ENCODE assay signal across 1 cellular context in the genomic region with DNA sequence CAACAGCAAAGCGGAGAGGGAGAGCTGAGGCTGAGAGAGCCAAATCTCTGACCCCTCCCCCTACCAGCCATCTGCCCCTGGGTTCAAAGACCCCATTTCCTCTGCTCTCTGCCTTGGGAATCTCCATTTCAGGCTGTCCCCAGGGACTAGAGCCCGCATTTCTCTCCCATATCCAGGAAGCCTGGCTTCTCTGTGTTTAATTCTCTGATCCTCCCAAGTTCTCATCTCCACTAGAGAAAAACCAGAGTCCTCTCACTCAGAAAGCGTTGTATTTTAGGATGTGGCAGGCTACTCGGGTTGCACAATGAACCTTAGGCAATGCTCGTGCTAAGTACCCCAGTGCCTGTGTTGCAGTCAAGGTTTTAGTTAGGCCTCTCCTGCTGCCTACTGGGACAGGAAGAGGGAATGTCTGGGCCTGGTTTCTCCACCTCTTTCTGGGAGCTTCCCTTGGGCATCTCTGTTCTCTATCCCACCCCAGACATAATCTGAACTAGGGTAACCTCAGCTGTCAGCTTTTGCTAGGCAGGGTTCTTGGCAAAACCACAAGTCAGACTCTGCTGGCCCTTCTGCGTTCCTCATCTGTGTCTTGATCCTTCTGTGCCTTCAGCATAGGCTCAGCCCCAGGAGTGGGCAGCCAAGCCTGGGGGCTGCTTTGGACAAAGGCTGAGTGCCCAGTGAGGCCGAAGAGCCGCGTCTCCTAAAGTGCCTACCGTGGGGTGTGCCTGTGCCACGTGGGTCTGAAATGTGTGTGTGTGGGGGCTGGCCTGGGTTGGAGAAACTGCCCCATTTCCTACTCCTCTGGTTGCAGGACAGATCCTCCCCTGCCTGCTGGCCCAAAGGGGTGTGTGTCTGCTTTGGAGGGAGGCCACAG.
TF ChIP-seq lines count a peak whose summit lies in the region.

No MANE protein-coding gene starts in this region.

TF ChIP-seq in HepG2, 621 proteins besides CTCF, POLR2A, EP300 and RAD21 (continued from another document):
- 0 out of 2 replicates have a peak, but pooled peaks have one; percentile 41 for TF ChIP-seq ZNF773 (CRISPR knock-in tag; IDR thresholded peaks at IDR 0.05; ENCODE audit: borderline replicate concordance)
- TF ChIP-seq REXO4 (CRISPR knock-in tag; IDR thresholded peaks at IDR 0.05; ENCODE audit: borderline replicate concordance), result peak; percentile 47; the same call in 1 of the 2 replicates
- TF ChIP-seq FOXO1 (CRISPR knock-in tag; IDR thresholded peaks at IDR 0.05), result 0 out of 2 replicates have a peak, but pooled peaks have one; percentile 9
- no peak for TF ChIP-seq TCF7 (IDR thresholded peaks at IDR 0.05; ENCODE audit: low read depth)
- TF ChIP-seq ZNF430 (CRISPR knock-in tag; IDR thresholded peaks at IDR 0.05), result 0 out of 2 replicates have a peak, but pooled peaks have one; percentile 22
- no peak for TF ChIP-seq RBM22 (optimal IDR thresholded peaks at IDR 0.05; ENCODE audit: low read length)
- TF ChIP-seq ZNF781 (CRISPR knock-in tag; IDR thresholded peaks at IDR 0.05; ENCODE audit: borderline replicate concordance, not compliant biosample characterization), result peak; percentile 13
- no peak for TF ChIP-seq ZNF441 (CRISPR knock-in tag; IDR thresholded peaks at IDR 0.05; ENCODE audit: borderline replicate concordance)
- no peak for TF ChIP-seq NONO (IDR thresholded peaks at IDR 0.05)
- TF ChIP-seq NONO (CRISPR knock-in tag; conservative IDR thresholded peaks at IDR 0.05), result 0 out of 2 replicates have a peak, but pooled peaks have one; percentile 39
- no peak for TF ChIP-seq ZNF101 (CRISPR knock-in tag; IDR thresholded peaks at IDR 0.05; ENCODE audit: borderline replicate concordance, low read depth)
- no peak for TF ChIP-seq SAFB2 (CRISPR knock-in tag; IDR thresholded peaks at IDR 0.05; ENCODE audit: borderline replicate concordance, low read depth)
- TF ChIP-seq KLF11 (CRISPR knock-in tag; IDR thresholded peaks at IDR 0.05), result no peak
- TF ChIP-seq CEBPG (CRISPR knock-in tag; IDR thresholded peaks at IDR 0.05), result peak; percentile 81
- no peak for TF ChIP-seq ZNF512 (CRISPR knock-in tag; IDR thresholded peaks at IDR 0.05)
- TF ChIP-seq ZNF580 (CRISPR knock-in tag; IDR thresholded peaks at IDR 0.05; ENCODE audit: borderline replicate concordance, low read depth), result no peak
- no peak for TF ChIP-seq MIER3 (CRISPR knock-in tag; IDR thresholded peaks at IDR 0.05; ENCODE audit: borderline replicate concordance)
- no peak for TF ChIP-seq ZNF34 (CRISPR knock-in tag; IDR thresholded peaks at IDR 0.05; ENCODE audit: borderline replicate concordance)
- no peak for TF ChIP-seq ZNF782 (CRISPR knock-in tag; IDR thresholded peaks at IDR 0.05; ENCODE audit: borderline replicate concordance)
- peak; percentile 54; the same call in 1 of the 2 replicates for TF ChIP-seq ZSCAN21 (CRISPR knock-in tag; IDR thresholded peaks at IDR 0.05; ENCODE audit: borderline replicate concordance)
- TF ChIP-seq AKAP8 (CRISPR knock-in tag; IDR thresholded peaks at IDR 0.05), result 0 out of 2 replicates have a peak, but pooled peaks have one; percentile 34
- TF ChIP-seq RCOR2 (CRISPR knock-in tag; IDR thresholded peaks at IDR 0.05), result no peak
- TF ChIP-seq, protein P1, sequence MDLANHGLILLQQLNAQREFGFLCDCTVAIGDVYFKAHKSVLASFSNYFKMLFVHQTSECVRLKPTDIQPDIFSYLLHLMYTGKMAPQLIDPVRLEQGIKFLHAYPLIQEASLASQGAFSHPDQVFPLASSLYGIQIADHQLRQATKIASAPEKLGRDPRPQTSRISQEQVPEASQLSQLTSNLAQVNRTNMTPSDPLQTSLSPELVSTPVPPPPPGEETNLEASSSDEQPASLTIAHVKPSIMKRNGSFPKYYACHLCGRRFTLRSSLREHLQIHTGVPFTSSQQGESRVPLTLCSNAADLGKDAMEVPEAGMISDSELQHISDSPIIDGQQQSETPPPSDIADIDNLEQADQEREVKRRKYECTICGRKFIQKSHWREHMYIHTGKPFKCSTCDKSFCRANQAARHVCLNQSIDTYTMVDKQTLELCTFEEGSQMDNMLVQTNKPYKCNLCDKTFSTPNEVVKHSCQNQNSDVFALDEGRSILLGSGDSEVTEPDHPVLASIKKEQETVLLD (CRISPR knock-in tag; IDR thresholded peaks at IDR 0.05; ENCODE audit: low read depth), result no peak
- TF ChIP-seq ZNF354B (CRISPR knock-in tag; IDR thresholded peaks at IDR 0.05), result no peak
- TF ChIP-seq ZBTB39 (CRISPR knock-in tag; IDR thresholded peaks at IDR 0.05), result peak; percentile 25; the same call in 1 of the 2 replicates
- TF ChIP-seq, protein P2, sequence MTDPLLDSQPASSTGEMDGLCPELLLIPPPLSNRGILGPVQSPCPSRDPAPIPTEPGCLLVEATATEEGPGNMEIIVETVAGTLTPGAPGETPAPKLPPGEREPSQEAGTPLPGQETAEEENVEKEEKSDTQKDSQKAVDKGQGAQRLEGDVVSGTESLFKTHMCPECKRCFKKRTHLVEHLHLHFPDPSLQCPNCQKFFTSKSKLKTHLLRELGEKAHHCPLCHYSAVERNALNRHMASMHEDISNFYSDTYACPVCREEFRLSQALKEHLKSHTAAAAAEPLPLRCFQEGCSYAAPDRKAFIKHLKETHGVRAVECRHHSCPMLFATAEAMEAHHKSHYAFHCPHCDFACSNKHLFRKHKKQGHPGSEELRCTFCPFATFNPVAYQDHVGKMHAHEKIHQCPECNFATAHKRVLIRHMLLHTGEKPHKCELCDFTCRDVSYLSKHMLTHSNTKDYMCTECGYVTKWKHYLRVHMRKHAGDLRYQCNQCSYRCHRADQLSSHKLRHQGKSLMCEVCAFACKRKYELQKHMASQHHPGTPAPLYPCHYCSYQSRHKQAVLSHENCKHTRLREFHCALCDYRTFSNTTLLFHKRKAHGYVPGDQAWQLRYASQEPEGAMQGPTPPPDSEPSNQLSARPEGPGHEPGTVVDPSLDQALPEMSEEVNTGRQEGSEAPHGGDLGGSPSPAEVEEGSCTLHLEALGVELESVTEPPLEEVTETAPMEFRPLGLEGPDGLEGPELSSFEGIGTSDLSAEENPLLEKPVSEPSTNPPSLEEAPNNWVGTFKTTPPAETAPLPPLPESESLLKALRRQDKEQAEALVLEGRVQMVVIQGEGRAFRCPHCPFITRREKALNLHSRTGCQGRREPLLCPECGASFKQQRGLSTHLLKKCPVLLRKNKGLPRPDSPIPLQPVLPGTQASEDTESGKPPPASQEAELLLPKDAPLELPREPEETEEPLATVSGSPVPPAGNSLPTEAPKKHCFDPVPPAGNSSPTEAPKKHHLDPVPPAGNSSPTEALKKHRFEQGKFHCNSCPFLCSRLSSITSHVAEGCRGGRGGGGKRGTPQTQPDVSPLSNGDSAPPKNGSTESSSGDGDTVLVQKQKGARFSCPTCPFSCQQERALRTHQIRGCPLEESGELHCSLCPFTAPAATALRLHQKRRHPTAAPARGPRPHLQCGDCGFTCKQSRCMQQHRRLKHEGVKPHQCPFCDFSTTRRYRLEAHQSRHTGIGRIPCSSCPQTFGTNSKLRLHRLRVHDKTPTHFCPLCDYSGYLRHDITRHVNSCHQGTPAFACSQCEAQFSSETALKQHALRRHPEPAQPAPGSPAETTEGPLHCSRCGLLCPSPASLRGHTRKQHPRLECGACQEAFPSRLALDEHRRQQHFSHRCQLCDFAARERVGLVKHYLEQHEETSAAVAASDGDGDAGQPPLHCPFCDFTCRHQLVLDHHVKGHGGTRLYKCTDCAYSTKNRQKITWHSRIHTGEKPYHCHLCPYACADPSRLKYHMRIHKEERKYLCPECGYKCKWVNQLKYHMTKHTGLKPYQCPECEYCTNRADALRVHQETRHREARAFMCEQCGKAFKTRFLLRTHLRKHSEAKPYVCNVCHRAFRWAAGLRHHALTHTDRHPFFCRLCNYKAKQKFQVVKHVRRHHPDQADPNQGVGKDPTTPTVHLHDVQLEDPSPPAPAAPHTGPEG (CRISPR knock-in tag; IDR thresholded peaks at IDR 0.05), result no peak
- TF ChIP-seq LCORL (IDR thresholded peaks at IDR 0.05), result no peak
- TF ChIP-seq LCORL (CRISPR knock-in tag; IDR thresholded peaks at IDR 0.05), result peak; percentile 67
- TF ChIP-seq ZNF574 (CRISPR knock-in tag; IDR thresholded peaks at IDR 0.05), result peak; percentile 5; the same call in 1 of the 2 replicates
- TF ChIP-seq ZNF33A (CRISPR knock-in tag; IDR thresholded peaks at IDR 0.05; ENCODE audit: borderline replicate concordance), result no peak
- no peak for TF ChIP-seq HNRNPL (IDR thresholded peaks at IDR 0.05; ENCODE audit: low read depth, low read length)
- TF ChIP-seq TBX3 (IDR thresholded peaks at IDR 0.05; ENCODE audit: borderline replicate concordance), result no peak
- no peak for TF ChIP-seq KDM1A (CRISPR knock-in tag; IDR thresholded peaks at IDR 0.05)
- TF ChIP-seq, protein P3, sequence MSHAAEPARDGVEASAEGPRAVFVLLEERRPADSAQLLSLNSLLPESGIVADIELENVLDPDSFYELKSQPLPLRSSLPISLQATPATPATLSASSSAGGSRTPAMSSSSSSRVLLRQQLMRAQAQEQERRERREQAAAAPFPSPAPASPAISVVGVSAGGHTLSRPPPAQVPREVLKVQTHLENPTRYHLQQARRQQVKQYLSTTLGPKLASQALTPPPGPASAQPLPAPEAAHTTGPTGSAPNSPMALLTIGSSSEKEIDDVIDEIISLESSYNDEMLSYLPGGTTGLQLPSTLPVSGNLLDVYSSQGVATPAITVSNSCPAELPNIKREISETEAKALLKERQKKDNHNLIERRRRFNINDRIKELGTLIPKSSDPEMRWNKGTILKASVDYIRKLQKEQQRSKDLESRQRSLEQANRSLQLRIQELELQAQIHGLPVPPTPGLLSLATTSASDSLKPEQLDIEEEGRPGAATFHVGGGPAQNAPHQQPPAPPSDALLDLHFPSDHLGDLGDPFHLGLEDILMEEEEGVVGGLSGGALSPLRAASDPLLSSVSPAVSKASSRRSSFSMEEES (CRISPR knock-in tag; IDR thresholded peaks at IDR 0.05), result no peak
- TF ChIP-seq, protein P4, sequence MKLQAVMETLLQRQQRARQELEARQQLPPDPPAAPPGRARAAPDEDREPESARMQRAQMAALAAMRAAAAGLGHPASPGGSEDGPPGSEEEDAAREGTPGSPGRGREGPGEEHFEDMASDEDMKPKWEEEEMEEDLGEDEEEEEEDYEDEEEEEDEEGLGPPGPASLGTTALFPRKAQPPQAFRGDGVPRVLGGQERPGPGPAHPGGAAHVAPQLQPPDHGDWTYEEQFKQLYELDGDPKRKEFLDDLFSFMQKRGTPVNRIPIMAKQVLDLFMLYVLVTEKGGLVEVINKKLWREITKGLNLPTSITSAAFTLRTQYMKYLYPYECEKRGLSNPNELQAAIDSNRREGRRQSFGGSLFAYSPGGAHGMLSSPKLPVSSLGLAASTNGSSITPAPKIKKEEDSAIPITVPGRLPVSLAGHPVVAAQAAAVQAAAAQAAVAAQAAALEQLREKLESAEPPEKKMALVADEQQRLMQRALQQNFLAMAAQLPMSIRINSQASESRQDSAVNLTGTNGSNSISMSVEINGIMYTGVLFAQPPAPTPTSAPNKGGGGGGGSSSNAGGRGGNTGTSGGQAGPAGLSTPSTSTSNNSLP (IDR thresholded peaks at IDR 0.05; ENCODE audit: low read depth, low read length), result no peak
- no peak for TF ChIP-seq SOX6 (IDR thresholded peaks at IDR 0.05)
- peak; percentile 28; the same call in 1 of the 2 replicates for TF ChIP-seq SOX6 (CRISPR knock-in tag; IDR thresholded peaks at IDR 0.05)
